In the genomic region with DNA sequence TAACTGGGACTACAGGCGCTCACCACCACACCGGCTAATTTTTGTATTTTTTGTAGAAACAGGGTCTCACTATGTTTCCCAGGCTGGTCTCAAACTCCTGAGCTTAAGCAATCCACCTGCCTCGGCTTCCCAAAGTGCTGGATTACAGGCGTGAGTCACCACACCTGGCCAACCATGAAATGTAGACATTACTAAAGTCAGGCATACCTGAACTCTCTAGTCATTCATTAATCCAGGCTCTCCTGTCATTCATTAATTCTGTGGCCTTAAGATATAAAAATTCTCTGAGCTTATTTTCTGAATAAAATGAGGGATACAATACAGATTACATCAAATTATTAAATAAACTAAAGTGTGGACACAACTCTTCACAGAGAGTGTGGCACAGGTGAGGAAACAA, we compare ENCODE assay signal across 22 cellular contexts.
A peak's percentile ranks its signal among the peaks of the same experiment; 100 is the strongest.
DNase-seq lines count a peak whose midpoint lies in the region; ATAC-seq and TF ChIP-seq lines count a peak whose summit lies in the region.
"Had no signal": no experiment of that assay in that cellular context is flagged by ENCODE, and none has a peak within 500 bp of the region (broad histone marks: within the 10 kb centered on the region; RNA-seq: fewer than 3 reads in every experiment).

No MANE protein-coding gene starts in this region.

- no peaks in the 10 kb centered on the region for H3K4me1 Mint-ChIP-seq in MCF 10A (ENCODE audit: insufficient read depth, unreplicated experiment)

- in situ Hi-C loops in mammary epithelial cell (cut with MboI; ENCODE audit: low sequenced_read_pairs in 2 of 2), result no loop called here
- in situ Hi-C loops in gastrocnemius medialis (cut with MboI; ENCODE audit: low sequenced_read_pairs in 4 of 4), result no loop called here
- in situ Hi-C loops in G401 (cut with HindIII; ENCODE audit: low sequenced_read_pairs), result no loop called here

- H2AK5ac ChIP-seq in trophoblast cell (ENCODE audit: low read length), result no peak overlapping the region

- no peaks in the 10 kb centered on the region for H3K36me3 Mint-ChIP-seq in MCF 10A (ENCODE audit: insufficient read depth, unreplicated experiment)

- dilution Hi-C loops in mammary epithelial cell (cut with HindIII; ENCODE audit: low sequenced_read_pairs), result no loop called here

- H3K4me3 ChIP-seq in mammary epithelial cell (replicated peaks in 1 of 3; ENCODE audit: insufficient read depth in 1 of 3, low read depth in 2 of 3, low read length in 3 of 3) (no peak overlapping the region), trophoblast cell (ENCODE audit: low read depth, low read length) (no peak overlapping the region), gastrocnemius medialis (no peak overlapping the region)
- H3K4me3 ChIP-seq: SJCRH30 had no signal

- WGBS in mammary epithelial cell (ENCODE audit: low coverage, missing lambda C conversion rate), result 94% methylated on average over 4 of the region's 4 CpGs
- WGBS in trophoblast cell (ENCODE audit: extremely low coverage, insufficient coverage, insufficient read length), result no CpG with 5 or more reads among the region's 4 CpGs

- no peaks in the 10 kb centered on the region for H3K79me2 ChIP-seq in mammary epithelial cell (ENCODE audit: insufficient read depth, low read length)
- H3K79me2 ChIP-seq in trophoblast cell (ENCODE audit: control insufficient read depth, insufficient read depth, low read length, poor library complexity), result no peaks in the 10 kb centered on the region

- H3K36me3 ChIP-seq in mammary epithelial cell (ENCODE audit: insufficient read depth, low read length) (no peaks in the 10 kb centered on the region), trophoblast cell (ENCODE audit: control insufficient read depth in 1 of 2, insufficient read depth in 2 of 2, low read length in 2 of 2) (no peaks in the 10 kb centered on the region), gastrocnemius medialis (no peaks in the 10 kb centered on the region)
- H3K36me3 ChIP-seq: SJCRH30 had no signal

- H3K27me3 ChIP-seq in mammary epithelial cell (ENCODE audit: insufficient read depth, low read length) (no peaks in the 10 kb centered on the region), trophoblast cell (ENCODE audit: insufficient read depth, low read length) (no peaks in the 10 kb centered on the region), gastrocnemius medialis (no peaks in the 10 kb centered on the region)
- H3K27me3 ChIP-seq: SJCRH30 had no signal

- no peak overlapping the region for H2BK5ac ChIP-seq in trophoblast cell (ENCODE audit: low read depth, low read length, poor library complexity)

- no peak overlapping the region for H3K27ac Mint-ChIP-seq in MCF 10A (ENCODE audit: low read depth, unreplicated experiment)
- H3K27ac Mint-ChIP-seq: CD8-positive, alpha-beta T cell had no signal

- H3K27me3 Mint-ChIP-seq in MCF 10A (ENCODE audit: insufficient read depth, unreplicated experiment), result no peaks in the 10 kb centered on the region

- H3K4me2 ChIP-seq in mammary epithelial cell (ENCODE audit: insufficient read depth, low read depth, low read length) (no peak overlapping the region), trophoblast cell (ENCODE audit: low read length) (no peak overlapping the region)

- no peak for TF ChIP-seq POLR2A in gastrocnemius medialis (IDR thresholded peaks at IDR 0.05)

- CTCF ChIA-PET in MCF 10A (lab: Yijun Ruan, JAX), result interaction anchor here (1.0 kb wide), 1 partner anchor 474 kb away, joined by 3 read pairs; no protein-coding TSS in a partner anchor
- CTCF ChIA-PET in mammary epithelial cell (lab: Charles Lee; ENCODE audit: low non-redundant PET), result no interaction called here

- H4K8ac ChIP-seq in trophoblast cell (ENCODE audit: low read depth, low read length), result no peak overlapping the region

- intact Hi-C loops in MCF 10A (cut with micrococcal nuclease), result no loop called here
- intact Hi-C loops in mammary epithelial cell (cut with micrococcal nuclease), result no loop called here
- intact Hi-C loops in gastrocnemius medialis (cut with DNase I; ENCODE audit: low total_unique reads), result no loop called here

- POLR2A ChIA-PET in MCF 10A (lab: Yijun Ruan, JAX), result no interaction called here

- ATAC-seq in GM21528 (IDR thresholded peaks at IDR 0.05; ENCODE audit: low FRiP score, unreplicated experiment), result no peak
- ATAC-seq in gastrocnemius medialis, result no peak
- ATAC-seq: CD8-positive, alpha-beta T cell; Panc1 had no signal

- H3K23ac ChIP-seq in trophoblast cell (ENCODE audit: low read length), result no peak overlapping the region

- BruUV-seq in MCF 10A (replicated peaks; lab: Mats Ljungman, UMichigan) (no TSS peak), mammary epithelial cell (replicated peaks; lab: Mats Ljungman, UMichigan) (no TSS peak)

- H3K9ac ChIP-seq in mammary epithelial cell (ENCODE audit: insufficient read depth, low read length), result no peak overlapping the region
- H3K9ac ChIP-seq in trophoblast cell (ENCODE audit: low read length), result no peak overlapping the region

- H4K91ac ChIP-seq in trophoblast cell (ENCODE audit: low read depth, low read length), result no peak overlapping the region

- TF ChIP-seq CTCF in MCF 10A (IDR thresholded peaks at IDR 0.05; ENCODE audit: unreplicated experiment) (no peak), mammary epithelial cell (conservative IDR thresholded peaks at IDR 0.05 in 1 of 2, IDR thresholded peaks at IDR 0.05 in 1 of 2; ENCODE audit: extremely low read depth in 1 of 2, insufficient read depth in 1 of 2, low read depth in 1 of 2, low read length in 2 of 2) (no peak), gastrocnemius medialis (IDR thresholded peaks at IDR 0.05 in 4 of 5, conservative IDR thresholded peaks at IDR 0.05 in 1 of 5) (no peak)

- H3K4me3 Mint-ChIP-seq in MCF 10A (ENCODE audit: unreplicated experiment), result no peak overlapping the region
- H3K4me3 Mint-ChIP-seq: CD8-positive, alpha-beta T cell had no signal

- no peak overlapping the region for H4K12ac ChIP-seq in trophoblast cell (ENCODE audit: low read depth, low read length)

- H3K4me1 ChIP-seq in mammary epithelial cell (ENCODE audit: insufficient read depth, low read length), result no peaks in the 10 kb centered on the region
- H3K4me1 ChIP-seq in trophoblast cell (ENCODE audit: control insufficient read depth in 1 of 2, insufficient read depth in 2 of 2, low read length in 2 of 2), result no peaks in the 10 kb centered on the region
- H3K4me1 ChIP-seq in gastrocnemius medialis, result no peaks in the 10 kb centered on the region
- H3K4me1 ChIP-seq: SJCRH30 had no signal

- H3K27ac ChIP-seq in mammary epithelial cell (ENCODE audit: insufficient read depth, low read depth, low read length) (no peak overlapping the region), trophoblast cell (ENCODE audit: low read depth, low read length) (no peak overlapping the region), gastrocnemius medialis (no peak overlapping the region)
- H3K27ac ChIP-seq: SJCRH30 had no signal

- H3K9me3 ChIP-seq in mammary epithelial cell (replicated peaks; ENCODE audit: insufficient read depth, low read length) (no peaks in the 10 kb centered on the region), trophoblast cell (ENCODE audit: insufficient read depth, low read depth, low read length) (no peaks in the 10 kb centered on the region), gastrocnemius medialis (no peaks in the 10 kb centered on the region)
- H3K9me3 ChIP-seq: SJCRH30 had no signal

- peak; percentile 20 for DNase-seq in MCF 10A (ENCODE audit: unreplicated experiment)
- DNase-seq in mammary epithelial cell, result no peak
- peak; percentile 4 for DNase-seq in glomerular visceral epithelial cell (ENCODE audit: extremely low spot score)
- DNase-seq in trophoblast cell, result peak; percentile 7 to 48
- no peak for DNase-seq in gastrocnemius medialis
- DNase-seq in G401 (ENCODE audit: low spot score), result no peak
- DNase-seq: 8988T; AML-193; C1 segment of cervical spinal cord; CD8-positive, alpha-beta T cell; DND-41; KG1; MV-4-11; NCI-H1105 treated with DMSO at 0.1 percent for 48 hours; NCI-H2029 treated with DMSO at 0.1 percent for 48 hours; NCI-H345; NCI-H524; NCI-H774; NK-92 treated with Interleukin-12 subunit alpha and Interleukin-12 subunit beta, amount 100 ng/mL, for 24 hours; SJCRH30 had no signal

- H3K79me1 ChIP-seq in trophoblast cell (ENCODE audit: low read length), result no peaks in the 10 kb centered on the region

- no peaks in the 10 kb centered on the region for H4K20me1 ChIP-seq in mammary epithelial cell (ENCODE audit: insufficient read depth, low read length)

- H3K4ac ChIP-seq in trophoblast cell (ENCODE audit: low read depth, low read length), result no peak overlapping the region

- no peak overlapping the region for H3K14ac ChIP-seq in trophoblast cell (ENCODE audit: low read length)

- H3K9me3 Mint-ChIP-seq in MCF 10A (ENCODE audit: unreplicated experiment), result no peaks in the 10 kb centered on the region

- no peak overlapping the region for H2BK120ac ChIP-seq in trophoblast cell (ENCODE audit: insufficient read depth, low read length, poor library complexity)

- H2BK12ac ChIP-seq in trophoblast cell (ENCODE audit: low read length), result no peak overlapping the region

- H2AFZ ChIP-seq in mammary epithelial cell (ENCODE audit: low read depth, low read length) (no peak overlapping the region), trophoblast cell (ENCODE audit: insufficient read depth, low read length, poor library complexity) (no peak overlapping the region)

- H3K18ac ChIP-seq in trophoblast cell (ENCODE audit: low read length), result no peak overlapping the region

Comparison
In these comparisons a context has a peak if more than half of its experiments do, and no peak if none do; other contexts are left out.
1. DNase-seq: peak in MCF 10A (single experiment), glomerular visceral epithelial cell (single experiment) and trophoblast cell (2 of 2); none in mammary epithelial cell (single experiment), gastrocnemius medialis (0 of 2) and G401 (single experiment).